28 cellular contexts compared by ENCODE assay signal in the genomic region with DNA sequence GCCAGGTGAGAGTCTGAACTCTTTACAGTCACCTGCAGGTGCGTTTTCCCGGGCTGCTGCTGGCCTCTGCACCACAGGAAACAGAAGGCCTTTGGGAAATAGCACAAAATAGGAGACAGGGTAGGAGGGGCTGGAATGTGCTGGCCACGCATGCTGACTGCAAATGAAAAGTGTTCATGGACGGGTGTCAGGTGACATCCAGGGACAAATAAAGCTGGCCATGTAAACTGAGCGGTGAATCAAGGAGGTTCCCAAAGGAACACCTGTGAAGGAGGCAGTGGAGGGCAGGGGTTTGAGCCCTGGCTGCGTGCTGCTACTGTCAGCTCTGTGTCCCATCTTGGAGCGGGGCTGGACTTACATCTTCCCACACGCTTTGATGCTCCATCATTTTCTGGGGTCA. TPM values are rescaled to one million over a fixed set of nuclear protein-coding genes. Genes with fewer than 3 reads are reported as not detected.
"Had no signal": no experiment of that assay in that cellular context is flagged by ENCODE, and none has a peak within 500 bp of the region (broad histone marks: within the 10 kb centered on the region; RNA-seq: fewer than 3 reads in every experiment).

No MANE protein-coding gene starts in this region.

- H3K4me3 ChIP-seq: adrenal gland, ascending aorta, right lobe of liver, skin epidermis, tibial artery had no signal

- ATAC-seq: activated CD4-positive, alpha-beta T cell treated with anti-CD3 and anti-CD28 coated beads for 36 hours; activated naive CD4-positive, alpha-beta T cell treated with anti-CD3 and anti-CD28 coated beads, Interleukin-2, amount 50 U/mL, for 72 hours; activated T-helper 17 cell treated with anti-CD3 and anti-CD28 coated beads, Interleukin-2, amount 50 U/mL, for 72 hours; foreskin keratinocyte; right lobe of liver had no signal

- H3K36me3 Mint-ChIP-seq: memory B cell had no signal

- H3K4me1 Mint-ChIP-seq: activated B cell treated with CpG ODN at 0.5 μM for 24 hours; activated CD4-positive, alpha-beta T cell treated with anti-CD3 and anti-CD28 coated beads for 36 hours; activated T-helper 17 cell treated with anti-CD3 and anti-CD28 coated beads, Interleukin-2, amount 50 U/mL, for 72 hours; memory B cell; nephron had no signal

- H3K9me3 Mint-ChIP-seq: dendritic cell treated with granulocyte-macrophage colony-stimulating factor and Interleukin-4, amounts not matched to agents 40 ng/mL and 50 ng/mL, for 4 days had no signal

- H3K4me1 ChIP-seq: adrenal gland, ascending aorta, foreskin keratinocyte, parathyroid adenoma, right lobe of liver, tibial artery had no signal

- H3K9me3 ChIP-seq: adrenal gland, ascending aorta had no signal

- H3K27me3 ChIP-seq: ascending aorta, brain microvascular endothelial cell, right lobe of liver had no signal

- H3K36me3 ChIP-seq: adrenal gland, ascending aorta, brain microvascular endothelial cell, right lobe of liver, tibial artery had no signal

- H3K27ac Mint-ChIP-seq: activated B cell treated with CpG ODN at 0.5 μM for 24 hours; activated CD4-positive, alpha-beta T cell treated with anti-CD3 and anti-CD28 coated beads for 36 hours; activated naive CD4-positive, alpha-beta T cell treated with anti-CD3 and anti-CD28 coated beads, Interleukin-2, amount 50 U/mL, for 72 hours; activated T-cell treated with anti-CD3 and anti-CD28 coated beads, Interleukin-2, amount 50 U/mL, for 24 hours; activated T-helper 17 cell treated with anti-CD3 and anti-CD28 coated beads, Interleukin-2, amount 50 U/mL, for 72 hours; dendritic cell treated with granulocyte-macrophage colony-stimulating factor and Interleukin-4, amounts not matched to agents 40 ng/mL and 50 ng/mL, for 4 days; memory B cell; nephron; stimulated activated naive CD8-positive, alpha-beta T cell treated with anti-CD3 and anti-CD28 coated beads, Interleukin-15, Interleukin-2, amounts not matched to agents 100 ng/mL and 50 ng/mL, for 24 hours had no signal

- DNase-seq: activated B cell treated with CpG ODN at 0.5 μM for 24 hours; activated CD4-positive, alpha-beta T cell treated with anti-CD3 and anti-CD28 coated beads for 36 hours; activated CD4-positive, alpha-beta T cell treated with anti-CD3 and anti-CD28 coated beads, Interleukin-2, amount 50 U/mL, for 4 hours; activated CD8-positive, alpha-beta memory T cell treated with anti-CD3 and anti-CD28 coated beads for 24 hours; activated CD8-positive, alpha-beta memory T cell treated with anti-CD3 and anti-CD28 coated beads, Interleukin-2, amount 50 U/mL, for 4 hours; activated T-cell treated with anti-CD3 and anti-CD28 coated beads, Interleukin-2, amount 50 U/mL, for 24 hours; adrenal gland; brain microvascular endothelial cell; caudate nucleus; effector CD4-positive, alpha-beta T cell; erythroblast; foreskin keratinocyte; right lobe of liver; stimulated activated CD4-positive, alpha-beta T cell treated with anti-CD3 and anti-CD28 coated beads, Interleukin-1b, Interleukin-23, amount 100 ng/mL, for 48 hours; T1000 had no signal

- H3K4me3 Mint-ChIP-seq: activated B cell treated with CpG ODN at 0.5 μM for 24 hours; activated CD4-positive, alpha-beta T cell treated with anti-CD3 and anti-CD28 coated beads for 36 hours; activated T-cell treated with anti-CD3 and anti-CD28 coated beads, Interleukin-2, amount 50 U/mL, for 24 hours; activated T-helper 17 cell treated with anti-CD3 and anti-CD28 coated beads, Interleukin-2, amount 50 U/mL, for 72 hours; dendritic cell treated with granulocyte-macrophage colony-stimulating factor and Interleukin-4, amounts not matched to agents 40 ng/mL and 50 ng/mL, for 4 days; memory B cell; nephron; stimulated activated naive CD8-positive, alpha-beta T cell treated with anti-CD3 and anti-CD28 coated beads, Interleukin-15, Interleukin-2, amounts not matched to agents 100 ng/mL and 50 ng/mL, for 24 hours had no signal

RNA-seq across cellular contexts. Expression of a gene that starts 42.4 kb away (rescaled TPM):
- total RNA-seq: activated B cell treated with CpG ODN at 0.5 μM for 24 hours; activated CD4-positive, alpha-beta T cell treated with anti-CD3 and anti-CD28 coated beads for 36 hours; activated naive CD4-positive, alpha-beta T cell treated with anti-CD3 and anti-CD28 coated beads, Interleukin-2, amount 50 U/mL, for 72 hours; activated T-helper 17 cell treated with anti-CD3 and anti-CD28 coated beads, Interleukin-2, amount 50 U/mL, for 72 hours; adrenal gland; ascending aorta; mononuclear cell; myocyte; right lobe of liver had no signal

RNA-seq across cellular contexts. Expression of a gene that starts 53.7 kb away (rescaled TPM):
- total RNA-seq: activated B cell treated with CpG ODN at 0.5 μM for 24 hours; activated CD4-positive, alpha-beta T cell treated with anti-CD3 and anti-CD28 coated beads for 36 hours; activated naive CD4-positive, alpha-beta T cell treated with anti-CD3 and anti-CD28 coated beads, Interleukin-2, amount 50 U/mL, for 72 hours; activated T-helper 17 cell treated with anti-CD3 and anti-CD28 coated beads, Interleukin-2, amount 50 U/mL, for 72 hours; adrenal gland; ascending aorta; foreskin keratinocyte; lower leg skin; mononuclear cell; right lobe of liver had no signal
